Comparison of ENCODE assay signal across 8 cellular contexts in the genomic region with DNA sequence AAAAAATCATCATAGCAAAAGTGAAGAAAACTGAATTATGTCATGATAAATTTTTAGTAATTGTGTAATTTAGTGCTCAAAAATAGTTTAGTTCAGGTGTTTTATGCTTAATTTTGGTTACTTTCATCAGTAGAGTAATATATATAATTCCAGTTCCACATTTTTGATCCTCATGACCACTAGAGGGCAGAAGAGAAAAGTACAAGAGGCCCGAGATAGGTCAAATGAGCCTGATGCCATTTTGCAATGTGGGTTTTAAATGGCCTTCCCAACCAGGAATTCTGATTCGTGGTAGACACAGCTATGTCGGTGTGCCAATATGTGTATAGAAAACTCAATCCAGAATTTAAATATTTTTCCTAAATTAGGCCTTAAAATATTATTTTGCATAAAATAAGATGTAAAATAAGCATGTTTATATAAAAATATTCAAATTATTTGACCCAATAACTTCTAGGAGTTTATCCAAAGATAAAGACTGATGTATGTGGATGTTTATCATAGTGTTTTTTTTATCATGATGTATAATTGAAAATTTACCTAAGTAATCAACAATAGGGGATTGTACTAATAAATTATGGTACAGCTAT.
A peak's percentile ranks its signal among the peaks of the same experiment; 100 is the strongest.
DNase-seq lines count a peak whose midpoint lies in the region; ATAC-seq, FAIRE-seq and TF ChIP-seq lines count a peak whose summit lies in the region.

No MANE protein-coding gene starts in this region.

- CTCF ChIA-PET in A549 (lab: Yijun Ruan, JAX), result interaction anchor here (0.6 to 2.9 kb wide), 6 partner anchors 10 to 348 kb away, joined by 3 to 15 read pairs (median 6); no protein-coding TSS in a partner anchor

- peaks cover 3% of the 10 kb centered on the region for H3K36me3 Mint-ChIP-seq in endodermal cell (ENCODE audit: low read depth)

- no peak for FAIRE-seq in A549 (lab: Jason Lieb, UNC)

- TF ChIP-seq RAD21 in A549 (conservative IDR thresholded peaks at IDR 0.05 in 1 of 2, IDR thresholded peaks at IDR 0.05 in 1 of 2), result peak; percentile 59 to 64

- H3K27me3 ChIP-seq in RWPE2 (ENCODE audit: insufficient read depth, poor library complexity, severe bottlenecking) (no peaks in the 10 kb centered on the region), endodermal cell (ENCODE audit: control insufficient read depth, insufficient read depth, low read length, poor library complexity, severe bottlenecking) (no peaks in the 10 kb centered on the region)

- no peak overlapping the region for H3K4me3 Mint-ChIP-seq in endodermal cell

- no peak overlapping the region for H3K27ac ChIP-seq in A549
- no peak overlapping the region for H3K27ac ChIP-seq in RWPE2 (ENCODE audit: poor library complexity, severe bottlenecking)
- no peak overlapping the region for H3K27ac ChIP-seq in endodermal cell (ENCODE audit: low read depth, low read length)

- peaks cover 2% of the 10 kb centered on the region for H3K27me3 Mint-ChIP-seq in endodermal cell (ENCODE audit: insufficient read depth)

- no peak overlapping the region for H3K9ac ChIP-seq in endodermal cell (ENCODE audit: extremely low read depth, low read length, poor library complexity, severe bottlenecking)

- peak; percentile 31 to 63 for DNase-seq in A549 (ENCODE audit: low read depth in 1 of 2, low spot score in 1 of 2)
- peak; percentile 77 for DNase-seq in GM03348 (ENCODE audit: low spot score)
- DNase-seq in LoVo (ENCODE audit: low spot score), result peak; percentile 67
- DNase-seq in RWPE2 (ENCODE audit: low spot score), result no peak
- DNase-seq in endodermal cell, result peak; percentile 49
- DNase-seq in midbrain (lab: John Stamatoyannopoulos, UW), result peak; percentile 73
- no peak for DNase-seq in activated CD4-positive, alpha-beta T cell treated with anti-CD3 and anti-CD28 coated beads, Interleukin-2, amount 50 U/mL, for 4 hours

- peak in 1 of 2 experiments; percentile 77; a peak in 4 of 6 replicates for ATAC-seq in A549
- peak; percentile 76 for ATAC-seq in RWPE2 (ENCODE audit: low read depth)
- no peak for ATAC-seq in HG03520 (IDR thresholded peaks at IDR 0.05; ENCODE audit: unreplicated experiment)

- H3K4me2 ChIP-seq in A549, result no peak overlapping the region

- H3K4me1 ChIP-seq in A549 (no peaks in the 10 kb centered on the region), RWPE2 (ENCODE audit: insufficient read depth, poor library complexity, severe bottlenecking) (no peaks in the 10 kb centered on the region), endodermal cell (ENCODE audit: control insufficient read depth, insufficient read depth, low read length) (no peaks in the 10 kb centered on the region)

- WGBS in A549 (ENCODE audit: missing lambda C conversion rate), result 1% methylated on average over 3 of the region's 3 CpGs
- WGBS in endodermal cell (ENCODE audit: insufficient coverage in 1 of 2, insufficient read length in 1 of 2), 2 experiments, result 0 to 29% methylated on average over 1 to 3 of the region's 3 CpGs

- no peak for TF ChIP-seq POLR2A in A549 (IDR thresholded peaks at IDR 0.05; ENCODE audit: low read length)

- H3K36me3 ChIP-seq in RWPE2 (ENCODE audit: low read depth), result no peaks in the 10 kb centered on the region
- H3K36me3 ChIP-seq in endodermal cell (ENCODE audit: control insufficient read depth, insufficient read depth, low read length), result no peaks in the 10 kb centered on the region

- TF ChIP-seq EP300 in A549 (IDR thresholded peaks at IDR 0.05), result no peak

- no peaks in the 10 kb centered on the region for H3K4me1 Mint-ChIP-seq in endodermal cell

- POLR2A ChIA-PET in A549 (lab: Yijun Ruan, JAX), result no interaction called here

- peaks cover 24% of the 10 kb centered on the region for H3K9me3 Mint-ChIP-seq in endodermal cell

- no peak overlapping the region for H3K27ac Mint-ChIP-seq in endodermal cell

- no peaks in the 10 kb centered on the region for H3K9me3 ChIP-seq in A549
- H3K9me3 ChIP-seq in RWPE2 (ENCODE audit: severe bottlenecking), result no peaks in the 10 kb centered on the region
- H3K9me3 ChIP-seq in endodermal cell (ENCODE audit: control insufficient read depth, low read length), result no peaks in the 10 kb centered on the region

- no peak overlapping the region for H3K4me3 ChIP-seq in A549
- no peak overlapping the region for H3K4me3 ChIP-seq in RWPE2 (ENCODE audit: severe bottlenecking)
- no peak overlapping the region for H3K4me3 ChIP-seq in endodermal cell (ENCODE audit: low read length)

- TF ChIP-seq CTCF in A549 (IDR thresholded peaks at IDR 0.05) (peak; percentile 62), RWPE2 (IDR thresholded peaks at IDR 0.05; ENCODE audit: poor library complexity, severe bottlenecking) (peak; percentile 89), endodermal cell (conservative IDR thresholded peaks at IDR 0.05) (peak; percentile 89)

TF ChIP-seq in A549, 52 proteins besides CTCF, POLR2A, EP300 and RAD21:
- no peak for TF ChIP-seq CBX2 (IDR thresholded peaks at IDR 0.05; ENCODE audit: borderline replicate concordance, low read depth)
- TF ChIP-seq CEBPB (IDR thresholded peaks at IDR 0.05), result 0 out of 4 replicates have a peak, but pooled peaks of 1 of the 2 experiments have one; percentile 9
- TF ChIP-seq, protein P1, sequence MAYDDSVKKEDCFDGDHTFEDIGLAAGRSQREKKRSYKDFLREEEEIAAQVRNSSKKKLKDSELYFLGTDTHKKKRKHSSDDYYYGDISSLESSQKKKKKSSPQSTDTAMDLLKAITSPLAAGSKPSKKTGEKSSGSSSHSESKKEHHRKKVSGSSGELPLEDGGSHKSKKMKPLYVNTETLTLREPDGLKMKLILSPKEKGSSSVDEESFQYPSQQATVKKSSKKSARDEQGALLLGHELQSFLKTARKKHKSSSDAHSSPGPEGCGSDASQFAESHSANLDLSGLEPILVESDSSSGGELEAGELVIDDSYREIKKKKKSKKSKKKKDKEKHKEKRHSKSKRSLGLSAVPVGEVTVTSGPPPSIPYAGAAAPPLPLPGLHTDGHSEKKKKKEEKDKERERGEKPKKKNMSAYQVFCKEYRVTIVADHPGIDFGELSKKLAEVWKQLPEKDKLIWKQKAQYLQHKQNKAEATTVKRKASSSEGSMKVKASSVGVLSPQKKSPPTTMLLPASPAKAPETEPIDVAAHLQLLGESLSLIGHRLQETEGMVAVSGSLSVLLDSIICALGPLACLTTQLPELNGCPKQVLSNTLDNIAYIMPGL (CRISPR knock-in tag; IDR thresholded peaks at IDR 0.05; ENCODE audit: borderline replicate concordance), result no peak
- TF ChIP-seq NPAS2 (CRISPR knock-in tag; IDR thresholded peaks at IDR 0.05; ENCODE audit: borderline replicate concordance), result no peak
- TF ChIP-seq NFE2L2 (conservative IDR thresholded peaks at IDR 0.05; ENCODE audit: low read length), result no peak
- TF ChIP-seq RFX5 (IDR thresholded peaks at IDR 0.05), result no peak
- no peak for TF ChIP-seq CHD2 (IDR thresholded peaks at IDR 0.05; ENCODE audit: low read length, partially characterized antibody)
- TF ChIP-seq CBX8 (IDR thresholded peaks at IDR 0.05), result no peak
- TF ChIP-seq FOXS1 (CRISPR knock-in tag; IDR thresholded peaks at IDR 0.05), result no peak
- TF ChIP-seq EHMT2 (IDR thresholded peaks at IDR 0.05; ENCODE audit: low read depth), result peak; percentile 67; the same call in 1 of the 2 replicates
- TF ChIP-seq SMC3 (IDR thresholded peaks at IDR 0.05), result peak; percentile 55
- no peak for TF ChIP-seq RARB (CRISPR knock-in tag; IDR thresholded peaks at IDR 0.05)
- no peak for TF ChIP-seq FOSB (CRISPR knock-in tag; IDR thresholded peaks at IDR 0.05)

Comparison
In these comparisons a context has a peak if more than half of its experiments do, and no peak if none do; other contexts are left out.
1. DNase-seq: peak in A549 (2 of 2), GM03348 (single experiment), LoVo (single experiment), endodermal cell (single experiment) and midbrain (single experiment); none in RWPE2 (single experiment) and activated CD4-positive, alpha-beta T cell treated with anti-CD3 and anti-CD28 coated beads, Interleukin-2, amount 50 U/mL, for 4 hours (0 of 2).
2. Peak in every context shown above with its lines, with median percentiles within 50 percentile points of each other: CTCF ChIP-seq.